ENCODE assay signal across 10 cellular contexts in the genomic region with DNA sequence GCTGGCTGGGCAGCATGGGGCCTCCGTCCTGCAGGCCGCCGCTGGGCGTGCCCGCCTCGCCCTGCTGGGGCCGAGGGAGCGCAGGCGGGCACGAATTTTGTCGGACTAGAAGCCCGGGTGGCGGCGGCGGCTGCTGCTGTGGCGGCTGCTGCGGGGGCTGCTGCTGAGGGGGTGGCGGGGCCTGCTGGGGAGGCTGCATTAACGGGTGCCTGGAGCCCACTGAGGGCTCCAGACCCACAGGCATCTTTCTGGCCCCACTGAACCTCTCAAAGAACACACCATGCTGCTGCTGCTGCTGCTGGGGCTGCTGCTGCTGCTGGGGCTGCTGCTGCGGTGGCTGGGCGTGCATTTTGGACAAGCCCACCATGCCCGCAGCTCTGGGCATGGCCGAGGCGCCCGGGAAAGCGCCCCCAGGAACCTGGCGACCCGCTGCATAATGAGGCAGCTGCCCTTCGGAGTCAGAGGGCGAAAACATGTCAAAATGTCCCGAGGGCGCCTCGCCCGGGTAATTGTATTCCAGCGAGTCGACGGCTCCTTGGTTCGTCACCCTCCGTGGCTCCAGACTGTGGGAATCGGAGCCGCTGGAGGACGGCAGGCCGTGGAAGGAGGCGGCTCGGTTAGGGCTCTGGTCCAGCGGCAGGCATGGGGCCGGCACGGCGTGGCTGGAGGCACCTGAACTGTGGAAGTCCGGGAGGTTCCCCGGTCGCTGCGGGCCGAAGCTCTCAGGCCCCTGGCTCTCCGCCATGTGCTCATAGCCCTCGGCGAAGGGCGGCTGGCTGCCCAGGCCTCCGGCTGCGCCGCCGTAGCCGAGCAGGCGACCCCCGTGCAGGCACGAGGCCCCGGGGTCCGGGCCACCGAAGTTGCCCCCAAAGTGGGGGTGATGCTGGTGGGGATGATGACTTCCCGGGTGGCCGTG. TPM values are rescaled to one million over a fixed set of nuclear protein-coding genes. Genes with fewer than 3 reads are reported as not detected.
DNase-seq lines count a peak whose midpoint lies in the region; ATAC-seq and TF ChIP-seq lines count a peak whose summit lies in the region.
"Had no signal": no experiment of that assay in that cellular context is flagged by ENCODE, and none has a peak within 500 bp of the region (broad histone marks: within the 10 kb centered on the region; RNA-seq: fewer than 3 reads in every experiment).

No MANE protein-coding gene starts in this region.

- H3K36me3 ChIP-seq in hepatocyte (replicated peaks; ENCODE audit: insufficient read depth, low read depth): no peaks in the 10 kb centered on the region
- H3K36me3 ChIP-seq in gastrocnemius medialis: no peaks in the 10 kb centered on the region

- peak overlapping the region; percentile 97 for H3K4me2 ChIP-seq in hepatocyte

- H3K4me1 ChIP-seq in hepatocyte (ENCODE audit: insufficient read depth) (peaks cover 38% of the 10 kb centered on the region), gastrocnemius medialis (peaks cover 24 to 74% of the 10 kb centered on the region in 2 donors)

- H3K4me3 ChIP-seq in astrocyte of the cerebellum (ENCODE audit: low read depth, low read length) (peak overlapping the region; percentile 76), hepatocyte (peak overlapping the region; percentile 92), gastrocnemius medialis (peak overlapping the region; percentile 78 to 99 (median 84))

- 8% methylated on average over 64 of the region's 71 CpGs for WGBS in hepatocyte (ENCODE audit: low lambda C conversion rate, missing lambda C conversion rate)

- POLR2A ChIA-PET in activated CD4-positive, alpha-beta memory T cell treated with anti-CD3 and anti-CD28 coated beads for 36 hours (lab: Charles Lee): no interaction called here

- TF ChIP-seq CTCF in astrocyte of the cerebellum (IDR thresholded peaks at IDR 0.05; ENCODE audit: low read depth, low read length, missing control alignments) (no peak), hepatocyte (IDR thresholded peaks at IDR 0.05; ENCODE audit: poor library complexity) (no peak), gastrocnemius medialis (IDR thresholded peaks at IDR 0.05 in 4 of 5, conservative IDR thresholded peaks at IDR 0.05 in 1 of 5) (no peak)

- intact Hi-C loops in gastrocnemius medialis (cut with DNase I; ENCODE audit: low total_unique reads): loop anchor here (2.0 to 5.0 kb wide), 5 partner anchors 58 to 312 kb away; no protein-coding TSS in a partner anchor
- intact Hi-C loops in activated CD4-positive, alpha-beta memory T cell treated with anti-CD3 and anti-CD28 coated beads for 36 hours (cut with micrococcal nuclease): loop anchor here (5.0 to 10.0 kb wide), 2 partner anchors 965 to 1122 kb away; no protein-coding TSS in a partner anchor

- H3K36me3 Mint-ChIP-seq in activated CD4-positive, alpha-beta memory T cell treated with anti-CD3 and anti-CD28 coated beads for 36 hours: no peaks in the 10 kb centered on the region
- H3K36me3 Mint-ChIP-seq in activated T-cell treated with anti-CD3 and anti-CD28 coated beads, Interleukin-2, amount 50 U/mL, for 72 hours (ENCODE audit: insufficient read depth in 2 of 2): no peaks in the 10 kb centered on the region
- H3K36me3 Mint-ChIP-seq in activated naive CD4-positive, alpha-beta T cell treated with anti-CD3 and anti-CD28 coated beads, Interleukin-2, amount 50 U/mL, for 72 hours: no peaks in the 10 kb centered on the region

- peaks cover 9% of the 10 kb centered on the region for H3K4me1 Mint-ChIP-seq in activated CD4-positive, alpha-beta memory T cell treated with anti-CD3 and anti-CD28 coated beads for 36 hours (ENCODE audit: low read depth)
- H3K4me1 Mint-ChIP-seq in activated T-cell treated with anti-CD3 and anti-CD28 coated beads, Interleukin-2, amount 50 U/mL, for 72 hours (ENCODE audit: low read depth): peaks cover 2% of the 10 kb centered on the region

- no peak overlapping the region for H3K27ac Mint-ChIP-seq in activated CD4-positive, alpha-beta memory T cell treated with anti-CD3 and anti-CD28 coated beads for 36 hours
- H3K27ac Mint-ChIP-seq in activated T-cell treated with anti-CD3 and anti-CD28 coated beads, Interleukin-2, amount 50 U/mL, for 72 hours: no peak overlapping the region
- no peak overlapping the region for H3K27ac Mint-ChIP-seq in activated naive CD4-positive, alpha-beta T cell treated with anti-CD3 and anti-CD28 coated beads, Interleukin-2, amount 50 U/mL, for 72 hours

- H3K9me3 ChIP-seq in hepatocyte (ENCODE audit: low read depth): no peaks in the 10 kb centered on the region
- H3K9me3 ChIP-seq in gastrocnemius medialis: no peaks in the 10 kb centered on the region

- no peaks in the 10 kb centered on the region for H3K9me3 Mint-ChIP-seq in activated CD4-positive, alpha-beta memory T cell treated with anti-CD3 and anti-CD28 coated beads for 36 hours
- H3K9me3 Mint-ChIP-seq in activated T-cell treated with anti-CD3 and anti-CD28 coated beads, Interleukin-2, amount 50 U/mL, for 72 hours: no peaks in the 10 kb centered on the region
- H3K9me3 Mint-ChIP-seq in activated naive CD4-positive, alpha-beta T cell treated with anti-CD3 and anti-CD28 coated beads, Interleukin-2, amount 50 U/mL, for 72 hours: no peaks in the 10 kb centered on the region

- in situ Hi-C loops in astrocyte of the cerebellum (cut with HindIII; ENCODE audit: low sequenced_read_pairs): no loop called here
- in situ Hi-C loops in gastrocnemius medialis (cut with MboI; ENCODE audit: low sequenced_read_pairs in 4 of 4): loop anchor here (10.0 to 25.0 kb wide), 3 partner anchors 162 to 1037 kb away; no protein-coding TSS in a partner anchor

- H3K27me3 Mint-ChIP-seq in activated CD4-positive, alpha-beta memory T cell treated with anti-CD3 and anti-CD28 coated beads for 36 hours: peaks cover 11% of the 10 kb centered on the region
- peaks cover 7% of the 10 kb centered on the region for H3K27me3 Mint-ChIP-seq in activated T-cell treated with anti-CD3 and anti-CD28 coated beads, Interleukin-2, amount 50 U/mL, for 72 hours (ENCODE audit: low read depth)

- no peak overlapping the region for H3K4me3 Mint-ChIP-seq in activated CD4-positive, alpha-beta memory T cell treated with anti-CD3 and anti-CD28 coated beads for 36 hours
- H3K4me3 Mint-ChIP-seq in activated T-cell treated with anti-CD3 and anti-CD28 coated beads, Interleukin-2, amount 50 U/mL, for 72 hours: peak overlapping the region in 1 of 2 donors; percentile 82

- CTCF ChIA-PET in activated CD4-positive, alpha-beta memory T cell treated with anti-CD3 and anti-CD28 coated beads for 36 hours (lab: Charles Lee): no interaction called here

- ATAC-seq in gastrocnemius medialis: peak; percentile 14 to 16
- ATAC-seq in activated T-cell treated with anti-CD3 and anti-CD28 coated beads, Interleukin-2, amount 50 U/mL, for 72 hours (replicated peaks in 1 of 2): no peak
- ATAC-seq in activated naive CD4-positive, alpha-beta T cell treated with anti-CD3 and anti-CD28 coated beads, Interleukin-2, amount 50 U/mL, for 72 hours: no peak

- H3K79me2 ChIP-seq in hepatocyte: no peaks in the 10 kb centered on the region

- H3K27ac ChIP-seq in hepatocyte: no peak overlapping the region
- peak overlapping the region; percentile 90 to 95 (median 94) for H3K27ac ChIP-seq in gastrocnemius medialis

- H4K20me1 ChIP-seq in hepatocyte (ENCODE audit: insufficient read depth, poor library complexity, severe bottlenecking): no peaks in the 10 kb centered on the region

- peak; percentile 36 for DNase-seq in EH (ENCODE audit: low read depth)
- no peak for DNase-seq in astrocyte of the cerebellum (ENCODE audit: low read depth)
- DNase-seq in hepatocyte (ENCODE audit: low spot score): no peak
- DNase-seq in gastrocnemius medialis: peak in 1 of 2 donors; percentile 72
- no peak for DNase-seq in SW 1271 (lab: John Stamatoyannopoulos, UW)
- no peak for DNase-seq in activated CD4-positive, alpha-beta memory T cell treated with anti-CD3 and anti-CD28 coated beads for 36 hours
- DNase-seq in activated T-cell treated with anti-CD3 and anti-CD28 coated beads, Interleukin-2, amount 50 U/mL, for 72 hours: no peak
- no peak for DNase-seq in activated naive CD4-positive, alpha-beta T cell treated with anti-CD3 and anti-CD28 coated beads, Interleukin-2, amount 50 U/mL, for 72 hours (ENCODE audit: low spot score in 2 of 2)
- DNase-seq: activated CD4-positive, CD25-positive, alpha-beta regulatory T cell treated with anti-CD3 and anti-CD28 coated beads, Interleukin-2, amount 50 U/mL, for 72 hours; NCI-H1930 had no signal

- H3K27me3 ChIP-seq in hepatocyte (peaks cover 87% of the 10 kb centered on the region), gastrocnemius medialis (no peaks in the 10 kb centered on the region)

- no peaks in the 10 kb centered on the region for H3K9me2 ChIP-seq in hepatocyte (replicated peaks; ENCODE audit: insufficient read depth)

- no peak for TF ChIP-seq POLR2A in gastrocnemius medialis (IDR thresholded peaks at IDR 0.05)

- no peak overlapping the region for H2AFZ ChIP-seq in hepatocyte

RNA-seq across cellular contexts. Expression of gene MN1, which starts 2.0 kb away (rescaled TPM):
- total RNA-seq in hepatocyte (3.2 and 4.4 TPM in 2 replicates), gastrocnemius medialis (10 to 100 TPM in 3 of 4 donors, 1 to 10 TPM in 1; 8.8 to 40.0 (median 36.6) TPM)
- polyA plus RNA-seq in hepatocyte: 2.3 and 2.6 TPM in 2 replicates
- under 1 TPM in 1 of 2 experiments, not detected in 1; 0.07 TPM for total RNA-seq in activated CD4-positive, alpha-beta memory T cell treated with anti-CD3 and anti-CD28 coated beads for 36 hours
- total RNA-seq in activated T-cell treated with anti-CD3 and anti-CD28 coated beads, Interleukin-2, amount 50 U/mL, for 72 hours: under 1 TPM; 0.02 to 0.14 TPM
- total RNA-seq in activated naive CD4-positive, alpha-beta T cell treated with anti-CD3 and anti-CD28 coated beads, Interleukin-2, amount 50 U/mL, for 72 hours: under 1 TPM; 0.14 to 0.16 TPM

Comparison
In these comparisons a context has a peak if more than half of its experiments do, and no peak if none do; other contexts are left out.
1. ATAC-seq: peak in gastrocnemius medialis (2 of 2); none in activated T-cell treated with anti-CD3 and anti-CD28 coated beads, Interleukin-2, amount 50 U/mL, for 72 hours (0 of 2) and activated naive CD4-positive, alpha-beta T cell treated with anti-CD3 and anti-CD28 coated beads, Interleukin-2, amount 50 U/mL, for 72 hours (0 of 2).
2. Peak in every context shown above with its lines, with median percentiles within 50 percentile points of each other: H3K4me3 ChIP-seq.